ENCODE assay signal across 1 cellular context in genomic region chr6:7542878-7543394, GRCh38.
A peak's percentile ranks its signal among the peaks of the same experiment; 100 is the strongest.
TF ChIP-seq lines count a peak whose summit lies in the region.

No MANE protein-coding gene starts in this region.

TF ChIP-seq in HepG2, 621 proteins besides CTCF, POLR2A, EP300 and RAD21 (continued from another document and continues in another):
- TF ChIP-seq TOPORS (CRISPR knock-in tag; IDR thresholded peaks at IDR 0.05) (no peak), HMG20B (CRISPR knock-in tag; conservative IDR thresholded peaks at IDR 0.05) (no peak; the same call in 1 of the 2 replicates), BCL6 (CRISPR knock-in tag; IDR thresholded peaks at IDR 0.05) (peak; percentile 87), MTA1 (CRISPR knock-in tag; IDR thresholded peaks at IDR 0.05; ENCODE audit: borderline replicate concordance) (0 out of 2 replicates have a peak, but pooled peaks have one; percentile 73), BRCA1 (CRISPR knock-in tag; IDR thresholded peaks at IDR 0.05) (0 out of 2 replicates have a peak, but pooled peaks have one; percentile 41), ZNF773 (CRISPR knock-in tag; IDR thresholded peaks at IDR 0.05; ENCODE audit: borderline replicate concordance) (peak; percentile 75; the same call in 1 of the 2 replicates), ZNF230 (CRISPR knock-in tag; IDR thresholded peaks at IDR 0.05) (no peak), ZNF12 (CRISPR knock-in tag; IDR thresholded peaks at IDR 0.05) (no peak), ZNF761 (CRISPR knock-in tag; conservative IDR thresholded peaks at IDR 0.05) (0 out of 2 replicates have a peak, but pooled peaks have one; percentile 51), E2F5 (CRISPR knock-in tag; conservative IDR thresholded peaks at IDR 0.05) (no peak), CENPBD1 (CRISPR knock-in tag; IDR thresholded peaks at IDR 0.05; ENCODE audit: borderline replicate concordance, low read depth) (no peak), FOXO4 (CRISPR knock-in tag; conservative IDR thresholded peaks at IDR 0.05) (no peak), ZNF790 (CRISPR knock-in tag; IDR thresholded peaks at IDR 0.05; ENCODE audit: borderline replicate concordance) (0 out of 2 replicates have a peak, but pooled peaks have one; percentile 4), TEAD3 (CRISPR knock-in tag; optimal IDR thresholded peaks at IDR 0.05; ENCODE audit: borderline replicate concordance) (peak; percentile 52), ZNF44 (CRISPR knock-in tag; IDR thresholded peaks at IDR 0.05) (no peak), MED8 (CRISPR knock-in tag; IDR thresholded peaks at IDR 0.05; ENCODE audit: insufficient replicate concordance) (no peak), MZF1 (CRISPR knock-in tag; IDR thresholded peaks at IDR 0.05; ENCODE audit: borderline replicate concordance) (no peak), ZHX1 (CRISPR knock-in tag; IDR thresholded peaks at IDR 0.05; ENCODE audit: low read depth) (no peak), ZNF512 (CRISPR knock-in tag; IDR thresholded peaks at IDR 0.05) (no peak), ZNF614 (CRISPR knock-in tag; IDR thresholded peaks at IDR 0.05; ENCODE audit: borderline replicate concordance) (peak; percentile 37; the same call in 1 of the 2 replicates), MAFK (conservative IDR thresholded peaks at IDR 0.05 in 1 of 2, IDR thresholded peaks at IDR 0.05 in 1 of 2; ENCODE audit: low read length in 2 of 2) (no peak), XBP1 (CRISPR knock-in tag; IDR thresholded peaks at IDR 0.05) (no peak), ZNF672 (CRISPR knock-in tag; IDR thresholded peaks at IDR 0.05) (no peak), ZNF775 (CRISPR knock-in tag; IDR thresholded peaks at IDR 0.05; ENCODE audit: borderline replicate concordance) (0 out of 2 replicates have a peak, but pooled peaks have one; percentile 50), ZSCAN22 (CRISPR knock-in tag; IDR thresholded peaks at IDR 0.05) (0 out of 2 replicates have a peak, but pooled peaks have one; percentile 51), NR2F1 (CRISPR knock-in tag; IDR thresholded peaks at IDR 0.05) (no peak), ELK4 (CRISPR knock-in tag; IDR thresholded peaks at IDR 0.05; ENCODE audit: borderline replicate concordance) (no peak), NCOA2 (CRISPR knock-in tag; IDR thresholded peaks at IDR 0.05) (peak; percentile 39; the same call in 1 of the 2 replicates), ZNF280B (CRISPR knock-in tag; IDR thresholded peaks at IDR 0.05; ENCODE audit: borderline replicate concordance) (no peak), ZNF530 (CRISPR knock-in tag; IDR thresholded peaks at IDR 0.05; ENCODE audit: low read depth) (no peak), MXD3 (CRISPR knock-in tag; IDR thresholded peaks at IDR 0.05) (no peak; the same call in 1 of the 2 replicates), ZNF710 (CRISPR knock-in tag; IDR thresholded peaks at IDR 0.05; ENCODE audit: borderline replicate concordance) (no peak), ZMAT5 (CRISPR knock-in tag; IDR thresholded peaks at IDR 0.05; ENCODE audit: borderline replicate concordance, low read depth) (no peak), NBN (conservative IDR thresholded peaks at IDR 0.05) (no peak), ZNF280D (CRISPR knock-in tag; IDR thresholded peaks at IDR 0.05) (no peak; the same call in 1 of the 2 replicates), ZNF605 (CRISPR knock-in tag; IDR thresholded peaks at IDR 0.05) (peak; percentile 63; the same call in 1 of the 2 replicates), CCAR2 (optimal IDR thresholded peaks at IDR 0.05; ENCODE audit: low read depth, low read length) (no peak), TGIF2 (CRISPR knock-in tag; IDR thresholded peaks at IDR 0.05) (peak; percentile 56; the same call in 1 of the 2 replicates), ZNF749 (CRISPR knock-in tag; IDR thresholded peaks at IDR 0.05; ENCODE audit: borderline replicate concordance) (no peak), FOXM1 (CRISPR knock-in tag; IDR thresholded peaks at IDR 0.05) (no peak), ZNF674 (CRISPR knock-in tag; IDR thresholded peaks at IDR 0.05; ENCODE audit: low read depth) (no peak), ZNF431 (CRISPR knock-in tag; IDR thresholded peaks at IDR 0.05; ENCODE audit: borderline replicate concordance, low read depth) (no peak), ZNF101 (CRISPR knock-in tag; IDR thresholded peaks at IDR 0.05; ENCODE audit: borderline replicate concordance, low read depth) (no peak), ZMYM4 (CRISPR knock-in tag; IDR thresholded peaks at IDR 0.05) (peak; percentile 60; the same call in 1 of the 2 replicates), ZBTB7B (CRISPR knock-in tag; IDR thresholded peaks at IDR 0.05) (peak; percentile 86), SP140L (CRISPR knock-in tag; IDR thresholded peaks at IDR 0.05; ENCODE audit: borderline replicate concordance) (no peak), KLF6 (CRISPR knock-in tag; IDR thresholded peaks at IDR 0.05) (peak; percentile 79; the same call in 1 of the 2 replicates), ZKSCAN8 (CRISPR knock-in tag; IDR thresholded peaks at IDR 0.05; ENCODE audit: borderline replicate concordance) (0 out of 2 replicates have a peak, but pooled peaks have one; percentile 35), ZSCAN29 (CRISPR knock-in tag; conservative IDR thresholded peaks at IDR 0.05) (no peak), ZNF572 (CRISPR knock-in tag; IDR thresholded peaks at IDR 0.05) (no peak), LCORL (IDR thresholded peaks at IDR 0.05) (0 out of 2 replicates have a peak, but pooled peaks have one; percentile 36), LCORL (CRISPR knock-in tag; IDR thresholded peaks at IDR 0.05) (peak; percentile 96), ZNF670 (CRISPR knock-in tag; IDR thresholded peaks at IDR 0.05; ENCODE audit: borderline replicate concordance) (no peak), ZNF326 (CRISPR knock-in tag; IDR thresholded peaks at IDR 0.05; ENCODE audit: borderline replicate concordance) (no peak), TRIM24 (CRISPR knock-in tag; IDR thresholded peaks at IDR 0.05) (no peak)
